8 cellular contexts compared by ENCODE assay signal in genomic region chr19:44955500-44956439, GRCh38. TPM values are rescaled to one million over a fixed set of nuclear protein-coding genes. Genes with fewer than 3 reads are reported as not detected.
DNase-seq lines count a peak whose midpoint lies in the region; ATAC-seq and TF ChIP-seq lines count a peak whose summit lies in the region.

No MANE protein-coding gene starts in this region.

- in situ Hi-C loops in GM13976 (cut with MboI; ENCODE audit: low sequenced_read_pairs, unreplicated experiment): loop anchor here (10.0 kb wide), 1 partner anchor 171 kb away; no protein-coding TSS in a partner anchor

- peaks cover 7% of the 10 kb centered on the region for H3K36me3 Mint-ChIP-seq in activated T-helper 2 cell treated with anti-CD3 and anti-CD28 coated beads, Interferon-gamma antibody, Interleukin-2, Interleukin-4, amounts not matched to agents 10 μg/mL and 5 μg/mL and 100 μg/mL, durations not matched to agents 14 hours and 24 hours and 36 hours (ENCODE audit: low read depth)

- ATAC-seq in GM19025 (IDR thresholded peaks at IDR 0.05; ENCODE audit: low read depth, unreplicated experiment) (peak; percentile 11), HG03139 (IDR thresholded peaks at IDR 0.05; ENCODE audit: unreplicated experiment) (peak; percentile 19), right cardiac atrium (no peak)

- no peaks in the 10 kb centered on the region for H3K27me3 ChIP-seq in right cardiac atrium (ENCODE audit: control insufficient read depth, insufficient read depth)

- H3K4me1 Mint-ChIP-seq in activated T-helper 2 cell treated with anti-CD3 and anti-CD28 coated beads, Interferon-gamma antibody, Interleukin-2, Interleukin-4, amounts not matched to agents 10 μg/mL and 5 μg/mL and 100 μg/mL, durations not matched to agents 14 hours and 24 hours and 36 hours (ENCODE audit: low read depth): peaks cover 25% of the 10 kb centered on the region

- H3K9me3 Mint-ChIP-seq in activated T-helper 2 cell treated with anti-CD3 and anti-CD28 coated beads, Interferon-gamma antibody, Interleukin-2, Interleukin-4, amounts not matched to agents 10 μg/mL and 5 μg/mL and 100 μg/mL, durations not matched to agents 14 hours and 24 hours and 36 hours: no peaks in the 10 kb centered on the region

- intact Hi-C loops in activated T-helper 2 cell treated with anti-CD3 and anti-CD28 coated beads, Interferon-gamma antibody, Interleukin-2, Interleukin-4, amounts not matched to agents 10 μg/mL and 5 μg/mL and 100 μg/mL, durations not matched to agents 14 hours and 24 hours and 36 hours (cut with micrococcal nuclease): loop anchor here (1.0 to 2.0 kb wide), 2 partner anchors 47 to 65 kb away; partner anchors contain the start of gene TOMM40
- intact Hi-C loops in right cardiac atrium (cut with DNase I): no loop called here
- intact Hi-C loops in posterior cingulate gyrus (cut with DNase I): no loop called here

- TF ChIP-seq CTCF in GM13976 (IDR thresholded peaks at IDR 0.05; ENCODE audit: borderline replicate concordance, control extremely low read depth, extremely low read depth, insufficient read depth, missing control alignments): no peak

- peak overlapping the region; percentile 86 for H3K4me3 Mint-ChIP-seq in activated T-helper 2 cell treated with anti-CD3 and anti-CD28 coated beads, Interferon-gamma antibody, Interleukin-2, Interleukin-4, amounts not matched to agents 10 μg/mL and 5 μg/mL and 100 μg/mL, durations not matched to agents 14 hours and 24 hours and 36 hours (ENCODE audit: low read depth)

- H3K27ac ChIP-seq in right cardiac atrium (ENCODE audit: low read length) (peak overlapping the region; percentile 73), skin epidermis (peak overlapping the region; percentile 35 to 99 (median 93))

- H3K4me3 ChIP-seq in right cardiac atrium (ENCODE audit: low read length) (peak overlapping the region; percentile 93), skin epidermis (peak overlapping the region; percentile 84 to 100 (median 98))

- peak overlapping the region; percentile 71 for H3K27ac Mint-ChIP-seq in activated T-helper 2 cell treated with anti-CD3 and anti-CD28 coated beads, Interferon-gamma antibody, Interleukin-2, Interleukin-4, amounts not matched to agents 10 μg/mL and 5 μg/mL and 100 μg/mL, durations not matched to agents 14 hours and 24 hours and 36 hours

- peaks cover 5% of the 10 kb centered on the region for H3K4me1 ChIP-seq in right cardiac atrium (ENCODE audit: control insufficient read depth, insufficient read depth, low read length)

- no peaks in the 10 kb centered on the region for H3K9me3 ChIP-seq in right cardiac atrium (ENCODE audit: control insufficient read depth, low read length)

- no peaks in the 10 kb centered on the region for H3K27me3 Mint-ChIP-seq in activated T-helper 2 cell treated with anti-CD3 and anti-CD28 coated beads, Interferon-gamma antibody, Interleukin-2, Interleukin-4, amounts not matched to agents 10 μg/mL and 5 μg/mL and 100 μg/mL, durations not matched to agents 14 hours and 24 hours and 36 hours (ENCODE audit: low read depth)

- 3% methylated on average over 40 of the region's 40 CpGs for WGBS in right cardiac atrium

- DNase-seq in activated T-helper 2 cell treated with anti-CD3 and anti-CD28 coated beads, Interferon-gamma antibody, Interleukin-2, Interleukin-4, amounts not matched to agents 10 μg/mL and 5 μg/mL and 100 μg/mL, durations not matched to agents 14 hours and 24 hours and 36 hours (ENCODE audit: low spot score): no peak
- DNase-seq in right cardiac atrium: no peak
- DNase-seq in posterior cingulate gyrus: no peak
- DNase-seq in GM13976 (ENCODE audit: low spot score): no peak
- no peak for DNase-seq in COLO829 (ENCODE audit: low spot score)

RNA-seq across cellular contexts. Expression of gene CLPTM1, which starts 0.6 kb away (rescaled TPM):
- total RNA-seq in activated T-helper 2 cell treated with anti-CD3 and anti-CD28 coated beads, Interferon-gamma antibody, Interleukin-2, Interleukin-4, amounts not matched to agents 10 μg/mL and 5 μg/mL and 100 μg/mL, durations not matched to agents 14 hours and 24 hours and 36 hours: 68.7 and 72.7 TPM in 2 replicates
- 100 to 1,000 TPM in 2 of 4 donors, 10 to 100 TPM in 2; 81.4 to 106 (median 93.0) TPM for total RNA-seq in right cardiac atrium
- polyA plus RNA-seq in right cardiac atrium: 85.7 TPM

RNA-seq across cellular contexts. Expression of gene APOC2, which starts 9.9 kb away (rescaled TPM):
- total RNA-seq in activated T-helper 2 cell treated with anti-CD3 and anti-CD28 coated beads, Interferon-gamma antibody, Interleukin-2, Interleukin-4, amounts not matched to agents 10 μg/mL and 5 μg/mL and 100 μg/mL, durations not matched to agents 14 hours and 24 hours and 36 hours: not detected in 2 replicates
- total RNA-seq in right cardiac atrium: not detected
- polyA plus RNA-seq in right cardiac atrium: 0.68 TPM

RNA-seq across cellular contexts. Expression of gene APOC4, which starts 13.7 kb away (rescaled TPM):
- total RNA-seq in activated T-helper 2 cell treated with anti-CD3 and anti-CD28 coated beads, Interferon-gamma antibody, Interleukin-2, Interleukin-4, amounts not matched to agents 10 μg/mL and 5 μg/mL and 100 μg/mL, durations not matched to agents 14 hours and 24 hours and 36 hours: not detected in 2 replicates
- total RNA-seq in right cardiac atrium: not detected
- polyA plus RNA-seq in right cardiac atrium: not detected

RNA-seq across cellular contexts. Expression of gene APOC1, which starts 41.4 kb away (rescaled TPM):
- 3.1 and 6.4 TPM in 2 replicates for total RNA-seq in activated T-helper 2 cell treated with anti-CD3 and anti-CD28 coated beads, Interferon-gamma antibody, Interleukin-2, Interleukin-4, amounts not matched to agents 10 μg/mL and 5 μg/mL and 100 μg/mL, durations not matched to agents 14 hours and 24 hours and 36 hours
- total RNA-seq in right cardiac atrium: 1 to 10 TPM; 3.1 to 10.0 (median 6.2) TPM
- 15.4 TPM for polyA plus RNA-seq in right cardiac atrium

RNA-seq across cellular contexts. Expression of gene RELB, which starts 45.5 kb away (rescaled TPM):
- 62.7 and 70.3 TPM in 2 replicates for total RNA-seq in activated T-helper 2 cell treated with anti-CD3 and anti-CD28 coated beads, Interferon-gamma antibody, Interleukin-2, Interleukin-4, amounts not matched to agents 10 μg/mL and 5 μg/mL and 100 μg/mL, durations not matched to agents 14 hours and 24 hours and 36 hours
- 1 to 10 TPM; 2.3 to 6.5 (median 3.3) TPM for total RNA-seq in right cardiac atrium
- polyA plus RNA-seq in right cardiac atrium: 2.4 TPM

Comparison
In these comparisons a context has a peak if more than half of its experiments do, and no peak if none do; other contexts are left out.
1. ATAC-seq: peak in GM19025 (single experiment) and HG03139 (single experiment); none in right cardiac atrium (0 of 2).